8 cellular contexts compared by ENCODE assay signal in genomic region chr16:1331712-1332617, GRCh38. TPM values are rescaled to one million over a fixed set of nuclear protein-coding genes. Genes with fewer than 3 reads are reported as not detected.
DNase-seq lines count a peak whose midpoint lies in the region; ATAC-seq and TF ChIP-seq lines count a peak whose summit lies in the region.

No MANE protein-coding gene starts in this region.

- DNase-seq in NCI-H1105 treated with DMSO at 0.1 percent for 48 hours (lab: John Stamatoyannopoulos, UW): peak; percentile 4
- DNase-seq in activated CD4-positive, alpha-beta T cell treated with anti-CD3 and anti-CD28 coated beads, Interleukin-2, amount 10 ng/mL, durations not matched to agents 24 days and 14 days: peak; percentile 93
- peak in 1 of 2 donors; percentile 36 for DNase-seq in foreskin keratinocyte
- peak; percentile 92 for DNase-seq in osteoblast (ENCODE audit: insufficient read length, low spot score, missing footprints)
- DNase-seq in NCI-H128 (lab: John Stamatoyannopoulos, UW; ENCODE audit: unreplicated experiment): no peak
- DNase-seq in globus pallidus (ENCODE audit: low spot score): no peak

- H3K27ac ChIP-seq in BLaER1 (no peak overlapping the region), foreskin keratinocyte (no peak overlapping the region), osteoblast (ENCODE audit: low read depth, low read length) (no peak overlapping the region)

- peak overlapping the region; percentile 44 for H3K4me3 ChIP-seq in BLaER1
- no peak overlapping the region for H3K4me3 ChIP-seq in osteoblast (ENCODE audit: insufficient read depth, low read length)

- peak overlapping the region; percentile 69 for H3K4me3 Mint-ChIP-seq in activated CD4-positive, alpha-beta T cell treated with anti-CD3 and anti-CD28 coated beads, Interleukin-2, amount 10 ng/mL, durations not matched to agents 24 days and 14 days

- H3K36me3 ChIP-seq in BLaER1: peaks cover 6% of the 10 kb centered on the region; the same call in 1 of the 2 replicates
- H3K36me3 ChIP-seq in osteoblast (ENCODE audit: insufficient read depth, low read length): no peaks in the 10 kb centered on the region

- peak overlapping the region; percentile 53 for H3K27ac Mint-ChIP-seq in activated CD4-positive, alpha-beta T cell treated with anti-CD3 and anti-CD28 coated beads, Interleukin-2, amount 10 ng/mL, durations not matched to agents 24 days and 14 days

- H2AFZ ChIP-seq in osteoblast (ENCODE audit: low read length): no peak overlapping the region

- peaks cover 28% of the 10 kb centered on the region for H3K27me3 Mint-ChIP-seq in activated CD4-positive, alpha-beta T cell treated with anti-CD3 and anti-CD28 coated beads, Interleukin-2, amount 10 ng/mL, durations not matched to agents 24 days and 14 days

- peaks cover 59% of the 10 kb centered on the region for H3K4me1 ChIP-seq in BLaER1
- no peaks in the 10 kb centered on the region for H3K4me1 ChIP-seq in foreskin keratinocyte
- no peaks in the 10 kb centered on the region for H3K4me1 ChIP-seq in osteoblast (ENCODE audit: insufficient read depth, low read length)

- H3K9me3 ChIP-seq in BLaER1 (peaks cover 8% of the 10 kb centered on the region), osteoblast (ENCODE audit: low read depth, low read length) (peaks cover 4% of the 10 kb centered on the region)

- H3K4me2 ChIP-seq in BLaER1 (peak overlapping the region; percentile 85), osteoblast (ENCODE audit: insufficient read depth, low read length) (no peak overlapping the region)

- H3K9ac ChIP-seq in BLaER1: no peak overlapping the region

- no peaks in the 10 kb centered on the region for H3K36me3 Mint-ChIP-seq in activated CD4-positive, alpha-beta T cell treated with anti-CD3 and anti-CD28 coated beads, Interleukin-2, amount 10 ng/mL, durations not matched to agents 24 days and 14 days (ENCODE audit: low read depth)

- TF ChIP-seq CTCF in foreskin keratinocyte (conservative IDR thresholded peaks at IDR 0.05): no peak
- no peak for TF ChIP-seq CTCF in osteoblast (IDR thresholded peaks at IDR 0.05; ENCODE audit: extremely low read depth, low read depth, low read length)

- H4K20me1 ChIP-seq in BLaER1: peaks cover 69% of the 10 kb centered on the region
- H4K20me1 ChIP-seq in osteoblast (ENCODE audit: insufficient read depth, low read length): no peaks in the 10 kb centered on the region

- no peaks in the 10 kb centered on the region for H3K79me2 ChIP-seq in osteoblast (ENCODE audit: insufficient read depth, low read length)

- H3K9me3 Mint-ChIP-seq in activated CD4-positive, alpha-beta T cell treated with anti-CD3 and anti-CD28 coated beads, Interleukin-2, amount 10 ng/mL, durations not matched to agents 24 days and 14 days: no peaks in the 10 kb centered on the region

- peaks cover 10% of the 10 kb centered on the region for H3K4me1 Mint-ChIP-seq in activated CD4-positive, alpha-beta T cell treated with anti-CD3 and anti-CD28 coated beads, Interleukin-2, amount 10 ng/mL, durations not matched to agents 24 days and 14 days

- H3K27me3 ChIP-seq in BLaER1 (peaks cover 70% of the 10 kb centered on the region), foreskin keratinocyte (peaks cover 61% of the 10 kb centered on the region), osteoblast (ENCODE audit: insufficient read depth, low read length) (peaks cover 52% of the 10 kb centered on the region)

- intact Hi-C loops in activated CD4-positive, alpha-beta T cell treated with anti-CD3 and anti-CD28 coated beads, Interleukin-2, amount 10 ng/mL, durations not matched to agents 24 days and 14 days (cut with micrococcal nuclease): no loop called here

- peak; percentile 69 for ATAC-seq in GM19035 (IDR thresholded peaks at IDR 0.05; ENCODE audit: unreplicated experiment)
- ATAC-seq in foreskin keratinocyte: peak; percentile 30

RNA-seq across cellular contexts. Expression of gene BAIAP3, which starts 1.5 kb away (rescaled TPM):
- total RNA-seq in activated CD4-positive, alpha-beta T cell treated with anti-CD3 and anti-CD28 coated beads, Interleukin-2, amount 10 ng/mL, durations not matched to agents 24 days and 14 days: 0.30 TPM in 1 of 2 replicates, not detected in the other
- total RNA-seq in foreskin keratinocyte (0.07 and 0.27 TPM in 2 replicates), osteoblast (under 0.01 and 0.29 TPM in 2 replicates)
- polyA plus RNA-seq in foreskin keratinocyte: 0.04 and 0.08 TPM in 2 replicates

RNA-seq across cellular contexts. Expression of gene TSR3, which starts 19.7 kb away (rescaled TPM):
- total RNA-seq in activated CD4-positive, alpha-beta T cell treated with anti-CD3 and anti-CD28 coated beads, Interleukin-2, amount 10 ng/mL, durations not matched to agents 24 days and 14 days: 81.5 and 88.2 TPM in 2 replicates
- 73.7 and 80.1 TPM in 2 replicates for total RNA-seq in foreskin keratinocyte
- 117 and 119 TPM in 2 replicates for polyA plus RNA-seq in foreskin keratinocyte
- 53.6 and 57.8 TPM in 2 replicates for total RNA-seq in osteoblast

RNA-seq across cellular contexts. Expression of gene GNPTG, which starts 19.8 kb away (rescaled TPM):
- total RNA-seq in activated CD4-positive, alpha-beta T cell treated with anti-CD3 and anti-CD28 coated beads, Interleukin-2, amount 10 ng/mL, durations not matched to agents 24 days and 14 days: 23.3 and 23.9 TPM in 2 replicates
- total RNA-seq in foreskin keratinocyte: 18.8 and 21.6 TPM in 2 replicates
- 34.1 and 40.3 TPM in 2 replicates for polyA plus RNA-seq in foreskin keratinocyte
- total RNA-seq in osteoblast: 67.8 and 69.1 TPM in 2 replicates

RNA-seq across cellular contexts. Expression of gene UBE2I, which starts 22.5 kb away (rescaled TPM):
- 269 and 278 TPM in 2 replicates for total RNA-seq in activated CD4-positive, alpha-beta T cell treated with anti-CD3 and anti-CD28 coated beads, Interleukin-2, amount 10 ng/mL, durations not matched to agents 24 days and 14 days
- total RNA-seq in foreskin keratinocyte (76.7 and 101 TPM in 2 replicates), osteoblast (37.1 and 49.2 TPM in 2 replicates)
- polyA plus RNA-seq in foreskin keratinocyte: 155 and 172 TPM in 2 replicates

Comparison
In these comparisons a context has a peak if more than half of its experiments do, and no peak if none do; other contexts are left out.
1. DNase-seq: peak in NCI-H1105 treated with DMSO at 0.1 percent for 48 hours (single experiment), activated CD4-positive, alpha-beta T cell treated with anti-CD3 and anti-CD28 coated beads, Interleukin-2, amount 10 ng/mL, durations not matched to agents 24 days and 14 days (single experiment) and osteoblast (single experiment); none in NCI-H128 (single experiment) and globus pallidus (single experiment).